In genomic region chr17:21239680-21240374, GRCh38 we compare ENCODE assay signal across 9 cellular contexts. TPM values are rescaled to one million over a fixed set of nuclear protein-coding genes. Genes with fewer than 3 reads are reported as not detected.
DNase-seq lines count a peak whose midpoint lies in the region; ATAC-seq and TF ChIP-seq lines count a peak whose summit lies in the region.
"Had no signal": no experiment of that assay in that cellular context is flagged by ENCODE, and none has a peak within 500 bp of the region (broad histone marks: within the 10 kb centered on the region; RNA-seq: fewer than 3 reads in every experiment).

No MANE protein-coding gene starts in this region.

- peaks cover 3% of the 10 kb centered on the region; the same call in 1 of the 2 replicates for H3F3A ChIP-seq in GM23338 (replicated peaks; ENCODE audit: low read depth)

- H3K36me3 ChIP-seq in GM23338 (ENCODE audit: insufficient read depth) = no peaks in the 10 kb centered on the region
- H3K36me3 ChIP-seq in tibial nerve = peaks cover 0 to 32% (median 0%) of the 10 kb centered on the region in 3 donors

- no peaks in the 10 kb centered on the region; the same call in 2 of the 3 replicates for H3K9me3 Mint-ChIP-seq in GM23338
- H3K9me3 Mint-ChIP-seq: activated naive CD4-positive, alpha-beta T cell treated with anti-CD3 and anti-CD28 coated beads, Interleukin-2, amount 50 U/mL, for 72 hours had no signal

- no peaks in the 10 kb centered on the region for H3K79me2 ChIP-seq in GM23338 (replicated peaks; ENCODE audit: insufficient read depth)

- H3K4me1 ChIP-seq in GM23338 (ENCODE audit: insufficient read depth) (peaks cover 10% of the 10 kb centered on the region), tibial nerve (peaks cover 0 to 22% (median 0%) of the 10 kb centered on the region in 4 donors)

- 0 out of 3 replicates have a peak overlapping the region, but pooled peaks have one; percentile 10 for H3K4me3 Mint-ChIP-seq in GM23338

- TF ChIP-seq CTCF in GM23338 (conservative IDR thresholded peaks at IDR 0.05; ENCODE audit: low read depth in 2 of 2) (peak; percentile 49 to 68), tibial nerve (IDR thresholded peaks at IDR 0.05) (peak; percentile 18 to 38 (median 26))

- in situ Hi-C loops in ACHN (cut with HindIII; ENCODE audit: low pct_ligation_motif_present, low pct_unique_long_range_greater_than_20kb, low sequenced_read_pairs) = no loop called here

- 70 to 81% methylated on average over 8 to 10 of the region's 13 CpGs for WGBS in tibial nerve, 2 donors

- no peaks in the 10 kb centered on the region for H3K9me3 ChIP-seq in tibial nerve

- H3K9me2 ChIP-seq in GM23338 (ENCODE audit: insufficient read depth) = no peaks in the 10 kb centered on the region

- peak overlapping the region; percentile 62; the same call in 1 of the 2 replicates for H3K27ac ChIP-seq in GM23338 (ENCODE audit: low read depth)
- no peak overlapping the region for H3K27ac ChIP-seq in tibial nerve

- no peak for TF ChIP-seq EP300 in tibial nerve (IDR thresholded peaks at IDR 0.05)

- peaks cover 17% of the 10 kb centered on the region for H3K4me1 Mint-ChIP-seq in GM23338

- TF ChIP-seq POLR2A in tibial nerve (IDR thresholded peaks at IDR 0.05) = no peak

- peak; percentile 76 for ATAC-seq in GM23338
- no peak for ATAC-seq in GM19395 (IDR thresholded peaks at IDR 0.05; ENCODE audit: unreplicated experiment)

- DNase-seq in ACHN (peak; percentile 46), GM23338 (ENCODE audit: low spot score) (peak; percentile 72), SKM-1 (lab: John Stamatoyannopoulos, UW; ENCODE audit: unreplicated experiment) (peak; percentile 58), glomerular visceral epithelial cell (ENCODE audit: extremely low spot score) (peak; percentile 21), tibial nerve (ENCODE audit: low spot score in 2 of 2) (no peak), GDM1 (lab: John Stamatoyannopoulos, UW) (no peak)
- no peak for DNase-seq in activated CD4-positive, CD25-positive, alpha-beta regulatory T cell treated with anti-CD3 and anti-CD28 coated beads, Interleukin-2, amount 50 U/mL, for 72 hours

- H3K27ac Mint-ChIP-seq in GM23338 = no peak overlapping the region; the same call in 1 of the 2 replicates
- H3K27ac Mint-ChIP-seq: activated naive CD4-positive, alpha-beta T cell treated with anti-CD3 and anti-CD28 coated beads, Interleukin-2, amount 50 U/mL, for 72 hours had no signal

- H3K4me2 ChIP-seq in GM23338 = peak overlapping the region; percentile 57

- H3K27me3 ChIP-seq in GM23338 (ENCODE audit: insufficient read depth) = no peaks in the 10 kb centered on the region
- H3K27me3 ChIP-seq in tibial nerve = no peaks in the 10 kb centered on the region

- H3K36me3 Mint-ChIP-seq in GM23338 (ENCODE audit: low read depth) = no peaks in the 10 kb centered on the region; the same call in 2 of the 3 replicates
- H3K36me3 Mint-ChIP-seq: activated naive CD4-positive, alpha-beta T cell treated with anti-CD3 and anti-CD28 coated beads, Interleukin-2, amount 50 U/mL, for 72 hours had no signal

- H3K4me3 ChIP-seq in GM23338 = no peak overlapping the region
- H3K4me3 ChIP-seq in tibial nerve = no peak overlapping the region

- H4K20me1 ChIP-seq in GM23338 (replicated peaks; ENCODE audit: insufficient read depth) = no peaks in the 10 kb centered on the region; the same call in 1 of the 2 replicates

- H2AFZ ChIP-seq in GM23338 = peak overlapping the region; percentile 76; the same call in 1 of the 2 replicates

- peaks cover 6% of the 10 kb centered on the region for H3K27me3 Mint-ChIP-seq in GM23338 (ENCODE audit: insufficient read depth, low read depth, poor library complexity)

TF ChIP-seq in GM23338, 12 proteins besides CTCF, POLR2A, EP300 and RAD21 (continues in another document):
- TF ChIP-seq EZH2 (IDR thresholded peaks at IDR 0.05; ENCODE audit: low read depth, unreplicated experiment) (no peak), STAT1 (IDR thresholded peaks at IDR 0.05; ENCODE audit: unreplicated experiment) (no peak), EZH2phosphoT487 (IDR thresholded peaks at IDR 0.05; ENCODE audit: unreplicated experiment) (no peak), ZNF331 (CRISPR knock-in tag; IDR thresholded peaks at IDR 0.05; ENCODE audit: low read depth) (no peak), CREB1 (CRISPR knock-in tag; IDR thresholded peaks at IDR 0.05; ENCODE audit: low read depth) (no peak), ZNF114 (CRISPR knock-in tag; IDR thresholded peaks at IDR 0.05) (no peak), NANOG (IDR thresholded peaks at IDR 0.05; ENCODE audit: borderline replicate concordance) (no peak), JUNB (IDR thresholded peaks at IDR 0.05; ENCODE audit: unreplicated experiment) (no peak)
- TF ChIP-seq, protein P1, sequence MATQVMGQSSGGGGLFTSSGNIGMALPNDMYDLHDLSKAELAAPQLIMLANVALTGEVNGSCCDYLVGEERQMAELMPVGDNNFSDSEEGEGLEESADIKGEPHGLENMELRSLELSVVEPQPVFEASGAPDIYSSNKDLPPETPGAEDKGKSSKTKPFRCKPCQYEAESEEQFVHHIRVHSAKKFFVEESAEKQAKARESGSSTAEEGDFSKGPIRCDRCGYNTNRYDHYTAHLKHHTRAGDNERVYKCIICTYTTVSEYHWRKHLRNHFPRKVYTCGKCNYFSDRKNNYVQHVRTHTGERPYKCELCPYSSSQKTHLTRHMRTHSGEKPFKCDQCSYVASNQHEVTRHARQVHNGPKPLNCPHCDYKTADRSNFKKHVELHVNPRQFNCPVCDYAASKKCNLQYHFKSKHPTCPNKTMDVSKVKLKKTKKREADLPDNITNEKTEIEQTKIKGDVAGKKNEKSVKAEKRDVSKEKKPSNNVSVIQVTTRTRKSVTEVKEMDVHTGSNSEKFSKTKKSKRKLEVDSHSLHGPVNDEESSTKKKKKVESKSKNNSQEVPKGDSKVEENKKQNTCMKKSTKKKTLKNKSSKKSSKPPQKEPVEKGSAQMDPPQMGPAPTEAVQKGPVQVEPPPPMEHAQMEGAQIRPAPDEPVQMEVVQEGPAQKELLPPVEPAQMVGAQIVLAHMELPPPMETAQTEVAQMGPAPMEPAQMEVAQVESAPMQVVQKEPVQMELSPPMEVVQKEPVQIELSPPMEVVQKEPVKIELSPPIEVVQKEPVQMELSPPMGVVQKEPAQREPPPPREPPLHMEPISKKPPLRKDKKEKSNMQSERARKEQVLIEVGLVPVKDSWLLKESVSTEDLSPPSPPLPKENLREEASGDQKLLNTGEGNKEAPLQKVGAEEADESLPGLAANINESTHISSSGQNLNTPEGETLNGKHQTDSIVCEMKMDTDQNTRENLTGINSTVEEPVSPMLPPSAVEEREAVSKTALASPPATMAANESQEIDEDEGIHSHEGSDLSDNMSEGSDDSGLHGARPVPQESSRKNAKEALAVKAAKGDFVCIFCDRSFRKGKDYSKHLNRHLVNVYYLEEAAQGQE (IDR thresholded peaks at IDR 0.05; ENCODE audit: unreplicated experiment) = no peak

RNA-seq across cellular contexts. Expression of gene NATD1, which starts 13.4 kb away (rescaled TPM):
- 8.1 and 8.7 TPM in 2 replicates for total RNA-seq in GM23338 (2014; rRNA removed; shearing (Covaris generic))
- polyA plus RNA-seq in GM23338 (2016; fragmentation: Nextera tagmentation; extraction: Ambion mirVana) = 2.1 TPM in 2 replicates
- total RNA-seq in tibial nerve = 10 to 100 TPM in 3 of 4 donors, 1 to 10 TPM in 1; 5.7 to 12.0 (median 10.8) TPM

RNA-seq across cellular contexts. Expression of gene TMEM11, which starts 25.9 kb away (rescaled TPM):
- 38.5 and 40.0 TPM in 2 replicates for total RNA-seq in GM23338 (2014; rRNA removed; shearing (Covaris generic))
- 84.8 and 90.2 TPM in 2 replicates for polyA plus RNA-seq in GM23338 (2016; fragmentation: Nextera tagmentation; extraction: Ambion mirVana)
- 10 to 100 TPM; 16.2 to 27.6 (median 21.5) TPM for total RNA-seq in tibial nerve

RNA-seq across cellular contexts. Expression of gene MAP2K3, which starts 44.7 kb away (rescaled TPM):
- total RNA-seq in GM23338 (2014; rRNA removed; shearing (Covaris generic)) = 30.6 and 31.7 TPM in 2 replicates
- polyA plus RNA-seq in GM23338 (2016; fragmentation: Nextera tagmentation; extraction: Ambion mirVana) = 28.4 and 28.5 TPM in 2 replicates
- 10 to 100 TPM; 17.5 to 39.0 (median 21.6) TPM for total RNA-seq in tibial nerve

Comparison
In these comparisons a context has a peak if more than half of its experiments do, and no peak if none do; other contexts are left out.
1. DNase-seq: peak in ACHN (single experiment), GM23338 (single experiment), SKM-1 (single experiment) and glomerular visceral epithelial cell (single experiment); none in tibial nerve (0 of 2), GDM1 (single experiment) and activated CD4-positive, CD25-positive, alpha-beta regulatory T cell treated with anti-CD3 and anti-CD28 coated beads, Interleukin-2, amount 50 U/mL, for 72 hours (single experiment).